Comparison of ENCODE assay signal across 10 cellular contexts in genomic region chr21:34243562-34243961, GRCh38.
DNase-seq lines count a peak whose midpoint lies in the region; ATAC-seq and TF ChIP-seq lines count a peak whose summit lies in the region.
"Had no signal": no experiment of that assay in that cellular context is flagged by ENCODE, and none has a peak within 500 bp of the region (broad histone marks: within the 10 kb centered on the region; RNA-seq: fewer than 3 reads in every experiment).

No MANE protein-coding gene starts in this region.

- H3K9me3 ChIP-seq in Loucy (ENCODE audit: insufficient read depth, low read depth, low read length) = peaks cover 3% of the 10 kb centered on the region; the same call in 1 of the 2 replicates

- H3F3A ChIP-seq in Loucy (ENCODE audit: low read depth) = no peaks in the 10 kb centered on the region

- H4K20me1 ChIP-seq in Loucy (ENCODE audit: insufficient read depth, low read length, poor library complexity, severe bottlenecking) = no peaks in the 10 kb centered on the region

- no peaks in the 10 kb centered on the region for H3K27me3 ChIP-seq in Loucy (ENCODE audit: insufficient read depth, low read length, poor library complexity, severe bottlenecking)
- H3K27me3 ChIP-seq in kidney epithelial cell (ENCODE audit: control insufficient read depth, insufficient read depth, low read length) = no peaks in the 10 kb centered on the region

- TF ChIP-seq CTCF in GM12864 (IDR thresholded peaks at IDR 0.05; ENCODE audit: low read depth, low read length, missing control alignments) (peak; percentile 63), Loucy (conservative IDR thresholded peaks at IDR 0.05; ENCODE audit: low read length) (peak; percentile 79), kidney epithelial cell (IDR thresholded peaks at IDR 0.05; ENCODE audit: insufficient read depth, low read length, poor library complexity, severe bottlenecking) (peak; percentile 46)

- H3K4me3 ChIP-seq in GM12864 (ENCODE audit: low read depth, low read length) = no peak overlapping the region
- H3K4me3 ChIP-seq in Loucy (ENCODE audit: low read length, poor library complexity, severe bottlenecking) = no peak overlapping the region
- no peak overlapping the region for H3K4me3 ChIP-seq in kidney epithelial cell (ENCODE audit: low read depth, low read length)

- peaks cover 12% of the 10 kb centered on the region for H3K9me3 Mint-ChIP-seq in activated CD4-positive, alpha-beta memory T cell treated with anti-CD3 and anti-CD28 coated beads, Interleukin-2, amount 10 ng/mL, durations not matched to agents 7 days and 5 days

- DNase-seq in GM12864 (ENCODE audit: low read depth) (no peak), kidney epithelial cell (ENCODE audit: low read depth) (no peak), NCI-H1436 treated with DMSO at 0.1 percent for 48 hours (lab: John Stamatoyannopoulos, UW) (no peak)
- peak; percentile 32 for DNase-seq in activated CD4-positive, alpha-beta memory T cell treated with anti-CD3 and anti-CD28 coated beads, Interleukin-2, amount 10 ng/mL, durations not matched to agents 7 days and 5 days
- no peak for DNase-seq in activated CD8-positive, alpha-beta memory T cell treated with anti-CD3 and anti-CD28 coated beads for 24 hours

- no peak overlapping the region for H3K9ac ChIP-seq in Loucy (ENCODE audit: low read depth, low read length, poor library complexity, severe bottlenecking)

- H3K36me3 Mint-ChIP-seq in activated CD4-positive, alpha-beta memory T cell treated with anti-CD3 and anti-CD28 coated beads, Interleukin-2, amount 10 ng/mL, durations not matched to agents 7 days and 5 days (ENCODE audit: low read depth) = no peaks in the 10 kb centered on the region

- no peak for ATAC-seq in HG02588 (IDR thresholded peaks at IDR 0.05; ENCODE audit: unreplicated experiment)
- ATAC-seq in HG03025 (IDR thresholded peaks at IDR 0.05; ENCODE audit: low FRiP score, unreplicated experiment) = no peak
- ATAC-seq: naive thymus-derived CD8-positive, alpha-beta T cell had no signal

- H3K4me1 ChIP-seq in Loucy (ENCODE audit: insufficient read depth, low read length, poor library complexity, severe bottlenecking) = no peaks in the 10 kb centered on the region

- no peak overlapping the region for H3K27ac Mint-ChIP-seq in activated CD4-positive, alpha-beta memory T cell treated with anti-CD3 and anti-CD28 coated beads, Interleukin-2, amount 10 ng/mL, durations not matched to agents 7 days and 5 days
- H3K27ac Mint-ChIP-seq: T-helper 1 cell treated with Interleukin-12 subunit alpha and Interleukin-12 subunit beta and Interleukin-4 antibody, amounts not matched to agents 30 μg/mL and 1 μg/mL, for 36 hours had no signal

- H3K9me2 ChIP-seq in Loucy (replicated peaks; ENCODE audit: low read depth, low read length) = no peaks in the 10 kb centered on the region

- no peak overlapping the region for H2AFZ ChIP-seq in Loucy (ENCODE audit: low read length)

- no peaks in the 10 kb centered on the region for H3K79me2 ChIP-seq in Loucy (ENCODE audit: insufficient read depth, low read length)

- POLR2A ChIA-PET in activated CD4-positive, alpha-beta memory T cell treated with anti-CD3 and anti-CD28 coated beads, Interleukin-2, amount 10 ng/mL, durations not matched to agents 7 days and 5 days (lab: Charles Lee) = no interaction called here

- H3K4me2 ChIP-seq in Loucy (ENCODE audit: low read depth, low read length, poor library complexity, severe bottlenecking) = no peak overlapping the region

- no peaks in the 10 kb centered on the region for H3K4me1 Mint-ChIP-seq in activated CD4-positive, alpha-beta memory T cell treated with anti-CD3 and anti-CD28 coated beads, Interleukin-2, amount 10 ng/mL, durations not matched to agents 7 days and 5 days
- H3K4me1 Mint-ChIP-seq: naive thymus-derived CD8-positive, alpha-beta T cell had no signal

- H3K36me3 ChIP-seq in Loucy (ENCODE audit: insufficient read depth, low read length) = no peaks in the 10 kb centered on the region
- H3K36me3 ChIP-seq in kidney epithelial cell (ENCODE audit: control insufficient read depth, insufficient read depth, low read length) = no peaks in the 10 kb centered on the region

- H3K27me3 Mint-ChIP-seq in activated CD4-positive, alpha-beta memory T cell treated with anti-CD3 and anti-CD28 coated beads, Interleukin-2, amount 10 ng/mL, durations not matched to agents 7 days and 5 days = no peaks in the 10 kb centered on the region
- H3K27me3 Mint-ChIP-seq: naive thymus-derived CD8-positive, alpha-beta T cell had no signal

- no peak overlapping the region for H3K4me3 Mint-ChIP-seq in activated CD4-positive, alpha-beta memory T cell treated with anti-CD3 and anti-CD28 coated beads, Interleukin-2, amount 10 ng/mL, durations not matched to agents 7 days and 5 days
- H3K4me3 Mint-ChIP-seq: naive thymus-derived CD8-positive, alpha-beta T cell; T-helper 1 cell treated with Interleukin-12 subunit alpha and Interleukin-12 subunit beta and Interleukin-4 antibody, amounts not matched to agents 30 μg/mL and 1 μg/mL, for 36 hours had no signal

- CTCF ChIA-PET in activated CD4-positive, alpha-beta memory T cell treated with anti-CD3 and anti-CD28 coated beads, Interleukin-2, amount 10 ng/mL, durations not matched to agents 7 days and 5 days (lab: Charles Lee) = interaction anchor here (2.2 kb wide), 1 partner anchor 319 kb away, joined by 8 read pairs; no protein-coding TSS in a partner anchor
